In the genomic region with DNA sequence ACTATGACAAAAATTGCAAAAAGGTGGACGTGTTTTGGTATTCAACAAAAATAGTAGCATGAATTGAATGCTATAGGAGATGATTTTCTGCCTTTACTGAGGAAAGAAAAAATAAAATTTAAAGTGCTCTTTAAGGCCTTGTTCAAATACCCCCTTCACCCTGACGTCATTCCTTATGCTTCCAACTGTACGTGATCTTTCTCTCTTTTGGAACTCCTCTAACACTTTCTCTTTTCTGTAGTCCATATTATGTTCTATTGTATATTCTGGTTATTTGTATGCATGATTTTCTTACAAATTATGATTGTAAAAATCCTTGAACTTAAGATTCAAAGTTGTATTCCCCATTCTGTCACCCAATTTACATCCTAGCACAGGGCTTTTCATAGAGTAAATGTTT, we compare ENCODE assay signal across 11 cellular contexts.
"Had no signal": no experiment of that assay in that cellular context is flagged by ENCODE, and none has a peak within 500 bp of the region (broad histone marks: within the 10 kb centered on the region; RNA-seq: fewer than 3 reads in every experiment).

No MANE protein-coding gene starts in this region.

- H2AFZ ChIP-seq: GM23248, GM23338 had no signal

- DNase-seq: GM23248, GOT3, H7, H9, HCEC 1CT, HFFc6 had no signal

- H3K9ac ChIP-seq: GM23248 had no signal

- H3K36me3 ChIP-seq: HAP-1 had no signal

- FAIRE-seq: H1, H54 had no signal

- ATAC-seq: GM23338, HCT116 had no signal

- H3K27ac ChIP-seq: GM23248 had no signal

- H3K4me2 ChIP-seq: GM23338 had no signal

- H3K4me3 ChIP-seq: GM23248, GM23338, HAP-1 had no signal

- H3K4me1 ChIP-seq: HAP-1 had no signal

- H3K9me3 ChIP-seq: HAP-1 had no signal
